8 cellular contexts compared by ENCODE assay signal in genomic region chr12:108734200-108734906, GRCh38. TPM values are rescaled to one million over a fixed set of nuclear protein-coding genes. Genes with fewer than 3 reads are reported as not detected.
A peak's percentile ranks its signal among the peaks of the same experiment; 100 is the strongest.
DNase-seq lines count a peak whose midpoint lies in the region; ATAC-seq, FAIRE-seq and TF ChIP-seq lines count a peak whose summit lies in the region.

No MANE protein-coding gene starts in this region.

- no peaks in the 10 kb centered on the region for H3K27me3 Mint-ChIP-seq in activated CD4-positive, alpha-beta memory T cell treated with anti-CD3 and anti-CD28 coated beads for 36 hours
- no peaks in the 10 kb centered on the region for H3K27me3 Mint-ChIP-seq in type B pancreatic cell

- H3K36me3 Mint-ChIP-seq in activated CD4-positive, alpha-beta memory T cell treated with anti-CD3 and anti-CD28 coated beads for 36 hours, result no peaks in the 10 kb centered on the region
- H3K36me3 Mint-ChIP-seq in type B pancreatic cell, result no peaks in the 10 kb centered on the region

- peak; percentile 58 for FAIRE-seq in islet of Langerhans (lab: Jason Lieb, UNC)

- H3K4me1 Mint-ChIP-seq in activated CD4-positive, alpha-beta memory T cell treated with anti-CD3 and anti-CD28 coated beads for 36 hours (ENCODE audit: low read depth), result peaks cover 25% of the 10 kb centered on the region
- H3K4me1 Mint-ChIP-seq in type B pancreatic cell (ENCODE audit: unreplicated experiment), result peaks cover 21% of the 10 kb centered on the region

- H3K27ac Mint-ChIP-seq in activated CD4-positive, alpha-beta memory T cell treated with anti-CD3 and anti-CD28 coated beads for 36 hours, result peak overlapping the region; percentile 45
- H3K27ac Mint-ChIP-seq in type B pancreatic cell, result peak overlapping the region; percentile 100

- peak; percentile 93 for DNase-seq in CD1c-positive myeloid dendritic cell (ENCODE audit: extremely low spot score)
- DNase-seq in HPDE6-E6E7 (ENCODE audit: extremely low spot score), result peak; percentile 84
- peak; percentile 53 for DNase-seq in activated CD4-positive, alpha-beta memory T cell treated with anti-CD3 and anti-CD28 coated beads for 36 hours
- DNase-seq in type B pancreatic cell (ENCODE audit: extremely low spot score, unreplicated experiment), result no peak
- no peak for DNase-seq in NK-92 (lab: John Stamatoyannopoulos, UW; ENCODE audit: unreplicated experiment)

- no peaks in the 10 kb centered on the region for H3K9me3 Mint-ChIP-seq in activated CD4-positive, alpha-beta memory T cell treated with anti-CD3 and anti-CD28 coated beads for 36 hours
- H3K9me3 Mint-ChIP-seq in type B pancreatic cell, result peaks cover 4% of the 10 kb centered on the region

- ATAC-seq in GM21717 (IDR thresholded peaks at IDR 0.05; ENCODE audit: unreplicated experiment) (no peak), GM21447 (IDR thresholded peaks at IDR 0.05; ENCODE audit: unreplicated experiment) (no peak)

- no peak overlapping the region for H3K4me3 Mint-ChIP-seq in activated CD4-positive, alpha-beta memory T cell treated with anti-CD3 and anti-CD28 coated beads for 36 hours
- H3K4me3 Mint-ChIP-seq in type B pancreatic cell, result peak overlapping the region; percentile 82

- TF ChIP-seq CTCF in type B pancreatic cell (conservative IDR thresholded peaks at IDR 0.05), result no peak

- POLR2A ChIA-PET in activated CD4-positive, alpha-beta memory T cell treated with anti-CD3 and anti-CD28 coated beads for 36 hours (lab: Charles Lee), result interaction anchor here (0.5 to 0.6 kb wide), 3 partner anchors 25 to 122 kb away, joined by 3 to 7 read pairs (median 4); no protein-coding TSS in a partner anchor

- intact Hi-C loops in activated CD4-positive, alpha-beta memory T cell treated with anti-CD3 and anti-CD28 coated beads for 36 hours (cut with micrococcal nuclease), result loop anchor here (5.0 kb wide), 2 partner anchors 123 to 217 kb away; partner anchors contain the start of genes FICD and SSH1

- CTCF ChIA-PET in activated CD4-positive, alpha-beta memory T cell treated with anti-CD3 and anti-CD28 coated beads for 36 hours (lab: Charles Lee), result interaction anchor here (2.2 kb wide), 1 partner anchor 70 kb away, joined by 9 read pairs; no protein-coding TSS in a partner anchor

RNA-seq across cellular contexts. Expression of gene CORO1C, which starts 3.0 kb away (rescaled TPM):
- 10 to 100 TPM; 62.1 to 70.9 TPM for total RNA-seq in activated CD4-positive, alpha-beta memory T cell treated with anti-CD3 and anti-CD28 coated beads for 36 hours
- 87.9 and 103 TPM in 2 replicates for total RNA-seq in type B pancreatic cell (ENCODE audit: low replicate concordance)

Comparison
In these comparisons a context has a peak if more than half of its experiments do, and no peak if none do; other contexts are left out.
1. DNase-seq: peak in CD1c-positive myeloid dendritic cell (single experiment), HPDE6-E6E7 (single experiment) and activated CD4-positive, alpha-beta memory T cell treated with anti-CD3 and anti-CD28 coated beads for 36 hours (single experiment); none in type B pancreatic cell (single experiment) and NK-92 (single experiment).